Comparison of ENCODE assay signal across 1 cellular context in genomic region chr10:122348951-122349361, GRCh38.
TF ChIP-seq lines count a peak whose summit lies in the region.

No MANE protein-coding gene starts in this region.

TF ChIP-seq in liver, 16 proteins besides CTCF, POLR2A, EP300 and RAD21 (continued from another document):
- TF ChIP-seq REST (IDR thresholded peaks at IDR 0.05) (no peak), EGR1 (IDR thresholded peaks at IDR 0.05; ENCODE audit: low read depth in 2 of 2) (no peak), MAX (IDR thresholded peaks at IDR 0.05) (no peak), HNF4A (conservative IDR thresholded peaks at IDR 0.05) (peak; percentile 30 to 54)
TF ChIP-seq in liver: peak in this region for 2.
